ENCODE assay signal across 8 cellular contexts in the genomic region with DNA sequence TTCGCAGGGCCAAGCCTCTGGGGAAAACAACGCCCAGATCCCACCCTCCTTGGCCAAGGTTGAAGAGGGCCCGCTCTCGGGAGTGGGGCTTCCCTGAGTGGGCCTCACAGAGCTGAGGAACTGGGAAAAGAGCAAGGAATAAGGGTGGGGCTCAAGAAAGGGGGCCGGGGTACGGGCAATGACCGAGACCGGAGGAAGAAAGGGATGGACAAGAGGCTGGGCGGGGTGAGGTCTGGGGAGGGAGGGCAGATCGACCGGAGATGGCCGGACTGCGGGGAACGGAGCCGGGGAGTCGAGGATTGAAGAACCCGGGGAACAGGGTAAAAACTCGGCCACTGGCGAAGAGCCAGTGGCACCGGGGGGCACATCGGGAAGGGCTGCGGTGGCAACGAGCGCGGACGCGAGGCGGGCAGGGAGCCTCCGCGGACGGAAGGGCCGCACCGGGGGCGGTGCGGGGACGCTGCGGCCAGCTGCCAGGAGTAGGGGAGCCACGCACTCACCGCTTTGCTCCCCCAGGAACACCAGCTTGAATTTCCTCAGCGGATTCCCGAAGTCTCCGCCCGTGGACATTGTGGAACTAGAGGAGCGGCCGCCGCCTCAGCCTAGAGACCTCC. TPM values are rescaled to one million over a fixed set of nuclear protein-coding genes. Genes with fewer than 3 reads are reported as not detected.
DNase-seq lines count a peak whose midpoint lies in the region; ATAC-seq and TF ChIP-seq lines count a peak whose summit lies in the region.

No MANE protein-coding gene starts in this region.

- ATAC-seq in GM23338 (peak; percentile 30), GM19463 (IDR thresholded peaks at IDR 0.05; ENCODE audit: unreplicated experiment) (no peak)

- peaks cover 7% of the 10 kb centered on the region for H4K20me1 ChIP-seq in GM23338 (replicated peaks; ENCODE audit: insufficient read depth)

- H3K36me3 ChIP-seq in GM23338 (ENCODE audit: insufficient read depth) (no peaks in the 10 kb centered on the region), adrenal gland (replicated peaks in 1 of 2) (no peaks in the 10 kb centered on the region), right atrium auricular region (no peaks in the 10 kb centered on the region)

- H3K27me3 ChIP-seq in GM23338 (ENCODE audit: insufficient read depth) (no peaks in the 10 kb centered on the region), adrenal gland (no peaks in the 10 kb centered on the region), right atrium auricular region (no peaks in the 10 kb centered on the region)

- TF ChIP-seq POLR2A in adrenal gland (IDR thresholded peaks at IDR 0.05) = no peak

- H3K27ac ChIP-seq in GM23338 (ENCODE audit: low read depth) (peak overlapping the region; percentile 67; the same call in 1 of the 2 replicates), adrenal gland (peak overlapping the region; percentile 96 to 98 (median 97)), right atrium auricular region (peak overlapping the region; percentile 95 to 99)

- H3K9me3 ChIP-seq in adrenal gland (replicated peaks in 1 of 3) = no peaks in the 10 kb centered on the region
- H3K9me3 ChIP-seq in right atrium auricular region = no peaks in the 10 kb centered on the region

- H3K4me1 ChIP-seq in GM23338 (ENCODE audit: insufficient read depth) (peaks cover 20% of the 10 kb centered on the region), adrenal gland (replicated peaks in 1 of 2) (peaks cover 18 to 21% of the 10 kb centered on the region in 2 donors), right atrium auricular region (peaks cover 0 to 17% of the 10 kb centered on the region in 2 donors)

- H3K27ac Mint-ChIP-seq in GM23338 (peak overlapping the region; percentile 46), progenitor cell of endocrine pancreas (peak overlapping the region; percentile 96)

- H3K4me1 Mint-ChIP-seq in GM23338 = peaks cover 17% of the 10 kb centered on the region; the same call in 2 of the 3 replicates
- peaks cover 22% of the 10 kb centered on the region for H3K4me1 Mint-ChIP-seq in progenitor cell of endocrine pancreas (ENCODE audit: low read depth)

- H3K9me2 ChIP-seq in GM23338 (ENCODE audit: insufficient read depth) = no peaks in the 10 kb centered on the region

- H3K9me3 Mint-ChIP-seq in GM23338 = peaks cover 3% of the 10 kb centered on the region; the same call in 1 of the 3 replicates
- H3K9me3 Mint-ChIP-seq in progenitor cell of endocrine pancreas (ENCODE audit: low read depth) = no peaks in the 10 kb centered on the region

- DNase-seq in EL = peak; percentile 41
- peak; percentile 61 for DNase-seq in GM23338 (ENCODE audit: low spot score)
- peak; percentile 30 for DNase-seq in NCI-H1092 treated with DMSO at 0.1 percent for 48 hours (lab: John Stamatoyannopoulos, UW)
- DNase-seq in adrenal gland = peak; percentile 49 to 76 (median 59)
- peak; percentile 62 for DNase-seq in right atrium auricular region (ENCODE audit: low spot score)
- peak; percentile 12 for DNase-seq in progenitor cell of endocrine pancreas (ENCODE audit: low spot score, unreplicated experiment)
- no peak for DNase-seq in T1000 (lab: John Stamatoyannopoulos, UW)

- peak overlapping the region; percentile 83 for H2AFZ ChIP-seq in GM23338

- H3K27me3 Mint-ChIP-seq in GM23338 (ENCODE audit: insufficient read depth, low read depth, poor library complexity) (peaks cover 9% of the 10 kb centered on the region), progenitor cell of endocrine pancreas (no peaks in the 10 kb centered on the region)

- 0 out of 2 replicates have a peak, but pooled peaks cover 3% of the 10 kb centered on the region for H3F3A ChIP-seq in GM23338 (replicated peaks; ENCODE audit: low read depth)

- H3K4me3 Mint-ChIP-seq in GM23338 (peak overlapping the region; percentile 95), progenitor cell of endocrine pancreas (ENCODE audit: low read depth) (peak overlapping the region; percentile 95)

- TF ChIP-seq CTCF in GM23338 (conservative IDR thresholded peaks at IDR 0.05; ENCODE audit: low read depth in 2 of 2) (no peak), adrenal gland (IDR thresholded peaks at IDR 0.05) (no peak), right atrium auricular region (IDR thresholded peaks at IDR 0.05) (no peak), progenitor cell of endocrine pancreas (IDR thresholded peaks at IDR 0.05; ENCODE audit: unreplicated experiment) (no peak)

- H3K36me3 Mint-ChIP-seq in GM23338 (ENCODE audit: low read depth) = no peaks in the 10 kb centered on the region; the same call in 1 of the 3 replicates
- no peaks in the 10 kb centered on the region for H3K36me3 Mint-ChIP-seq in progenitor cell of endocrine pancreas (ENCODE audit: insufficient read depth)

- H3K4me2 ChIP-seq in GM23338 = peak overlapping the region; percentile 73

- peaks cover 51% of the 10 kb centered on the region for H3K79me2 ChIP-seq in GM23338 (replicated peaks; ENCODE audit: insufficient read depth)

- intact Hi-C loops in adrenal gland (cut with DNase I) = no loop called here

- peak overlapping the region; percentile 99 for H3K4me3 ChIP-seq in GM23338
- peak overlapping the region; percentile 62 to 96 (median 82) for H3K4me3 ChIP-seq in adrenal gland
- peak overlapping the region; percentile 91 to 98 for H3K4me3 ChIP-seq in right atrium auricular region

- 0 to 2% (median 1%) methylated on average over 20 to 46 of the region's 46 CpGs for WGBS in adrenal gland, 4 donors

TF ChIP-seq in GM23338, 12 proteins besides CTCF, POLR2A, EP300 and RAD21:
- TF ChIP-seq, protein P1, sequence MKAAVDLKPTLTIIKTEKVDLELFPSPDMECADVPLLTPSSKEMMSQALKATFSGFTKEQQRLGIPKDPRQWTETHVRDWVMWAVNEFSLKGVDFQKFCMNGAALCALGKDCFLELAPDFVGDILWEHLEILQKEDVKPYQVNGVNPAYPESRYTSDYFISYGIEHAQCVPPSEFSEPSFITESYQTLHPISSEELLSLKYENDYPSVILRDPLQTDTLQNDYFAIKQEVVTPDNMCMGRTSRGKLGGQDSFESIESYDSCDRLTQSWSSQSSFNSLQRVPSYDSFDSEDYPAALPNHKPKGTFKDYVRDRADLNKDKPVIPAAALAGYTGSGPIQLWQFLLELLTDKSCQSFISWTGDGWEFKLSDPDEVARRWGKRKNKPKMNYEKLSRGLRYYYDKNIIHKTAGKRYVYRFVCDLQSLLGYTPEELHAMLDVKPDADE (IDR thresholded peaks at IDR 0.05) = no peak
- TF ChIP-seq EZH2phosphoT487 (IDR thresholded peaks at IDR 0.05; ENCODE audit: unreplicated experiment) = no peak
- 0 out of 2 replicates have a peak, but pooled peaks have one; percentile 9 for TF ChIP-seq POLR2AphosphoS5 (IDR thresholded peaks at IDR 0.05; ENCODE audit: low read depth)

RNA-seq across cellular contexts. Expression of gene RAB6A, which starts 0.7 kb away (rescaled TPM):
- 107 and 127 TPM in 2 replicates for total RNA-seq in GM23338 (2014; rRNA removed; shearing (Covaris generic))
- polyA plus RNA-seq in GM23338 (2016; fragmentation: Nextera tagmentation; extraction: Ambion mirVana) (42.3 and 61.1 TPM in 2 replicates), adrenal gland (100 to 1,000 TPM in 1 of 3 donors, 10 to 100 TPM in 2; 27.8 to 277 (median 40.5) TPM)
- total RNA-seq in adrenal gland (100 to 1,000 TPM; 107 to 283 (median 143) TPM), right atrium auricular region (100 to 1,000 TPM in 1 of 2 donors, 10 to 100 TPM in 1; 94.7 to 104 TPM), progenitor cell of endocrine pancreas (81.0 and 88.6 TPM in 2 replicates)

RNA-seq across cellular contexts. Expression of gene MRPL48, which starts 27.5 kb away (rescaled TPM):
- total RNA-seq in GM23338 (2014; rRNA removed; shearing (Covaris generic)) = 24.1 and 54.1 TPM in 2 replicates
- polyA plus RNA-seq in GM23338 (2016; fragmentation: Nextera tagmentation; extraction: Ambion mirVana) (101 and 103 TPM in 2 replicates), adrenal gland (10 to 100 TPM; 31.7 to 59.5 (median 32.3) TPM)
- total RNA-seq in adrenal gland (10 to 100 TPM; 13.6 to 42.6 (median 28.7) TPM), right atrium auricular region (10 to 100 TPM; 18.7 to 25.3 TPM), progenitor cell of endocrine pancreas (31.5 and 34.7 TPM in 2 replicates)
